Comparison of ENCODE assay signal across 24 cellular contexts in the genomic region with DNA sequence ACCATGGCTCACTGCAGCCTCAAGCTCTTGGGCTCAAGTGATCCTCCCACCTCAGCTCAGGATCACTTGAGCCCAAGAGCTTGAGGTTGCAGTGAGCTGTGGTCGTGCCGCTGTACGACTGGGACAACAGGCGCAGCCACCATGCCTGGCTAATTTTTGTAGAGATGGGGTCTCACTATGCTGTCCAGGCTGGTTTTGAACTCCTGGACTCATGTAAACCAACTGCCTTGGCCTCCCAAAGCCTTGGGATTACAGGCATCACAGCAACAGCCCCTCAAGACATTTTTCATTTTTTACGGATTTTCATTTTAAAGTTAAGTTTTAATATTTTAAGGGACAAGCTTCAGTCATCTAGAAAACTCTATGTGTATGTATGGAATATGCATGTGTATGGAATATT.
"Had no signal": no experiment of that assay in that cellular context is flagged by ENCODE, and none has a peak within 500 bp of the region (broad histone marks: within the 10 kb centered on the region; RNA-seq: fewer than 3 reads in every experiment).

No MANE protein-coding gene starts in this region.

- ATAC-seq: effector memory CD8-positive, alpha-beta T cell; esophagus mucosa; gastrocnemius medialis; heart right ventricle; left cardiac atrium; left lung; left ventricle myocardium superior; lower lobe of right lung; mucosa of descending colon had no signal

- H3K27me3 Mint-ChIP-seq: dendritic cell treated with granulocyte-macrophage colony-stimulating factor and Interleukin-4, amounts not matched to agents 40 ng/mL and 50 ng/mL, for 4 days; effector memory CD8-positive, alpha-beta T cell had no signal

- H3K27ac Mint-ChIP-seq: dendritic cell treated with granulocyte-macrophage colony-stimulating factor and Interleukin-4, amounts not matched to agents 40 ng/mL and 50 ng/mL, for 4 days; mesothelial cell of epicardium had no signal

- DNase-seq: colonic mucosa; cortex of kidney; effector CD8-positive, alpha-beta T cell; effector memory CD8-positive, alpha-beta T cell; endodermal cell; erythroblast; esophagus squamous epithelium; foreskin fibroblast; foreskin melanocyte; gastrocnemius medialis; glutamatergic neuron; head of caudate nucleus; heart right ventricle; hippocampal formation; left cardiac atrium; left lung; left ventricle myocardium superior; lower lobe of right lung; mesenchymal stem cell; mucosa of descending colon had no signal

- H3K4me3 ChIP-seq: colonic mucosa, esophagus squamous epithelium, gastrocnemius medialis, heart right ventricle, left lung, lower lobe of right lung, mucosa of descending colon had no signal

- H3K36me3 ChIP-seq: colonic mucosa had no signal

- H3K4me1 ChIP-seq: colonic mucosa, esophagus squamous epithelium, gastrocnemius medialis, heart right ventricle, left lung, lower lobe of right lung had no signal

- H3K9me3 Mint-ChIP-seq: dendritic cell treated with granulocyte-macrophage colony-stimulating factor and Interleukin-4, amounts not matched to agents 40 ng/mL and 50 ng/mL, for 4 days; effector memory CD8-positive, alpha-beta T cell; endodermal cell; mesothelial cell of epicardium had no signal

- H3K4me1 Mint-ChIP-seq: mesothelial cell of epicardium had no signal

- H3K4me3 Mint-ChIP-seq: dendritic cell treated with granulocyte-macrophage colony-stimulating factor and Interleukin-4, amounts not matched to agents 40 ng/mL and 50 ng/mL, for 4 days; effector memory CD8-positive, alpha-beta T cell; endodermal cell; mesothelial cell of epicardium had no signal

- H3K27me3 ChIP-seq: colonic mucosa, esophagus squamous epithelium, gastrocnemius medialis, heart right ventricle, left lung had no signal

- H3K27ac ChIP-seq: colonic mucosa, epithelial cell of prostate, esophagus squamous epithelium, gastrocnemius medialis, heart right ventricle, left lung, lower lobe of right lung had no signal

- H3K9me3 ChIP-seq: colonic mucosa, esophagus squamous epithelium, gastrocnemius medialis, heart right ventricle, left lung, lower lobe of right lung, mucosa of descending colon had no signal
